ENCODE assay signal across 28 cellular contexts in the genomic region with DNA sequence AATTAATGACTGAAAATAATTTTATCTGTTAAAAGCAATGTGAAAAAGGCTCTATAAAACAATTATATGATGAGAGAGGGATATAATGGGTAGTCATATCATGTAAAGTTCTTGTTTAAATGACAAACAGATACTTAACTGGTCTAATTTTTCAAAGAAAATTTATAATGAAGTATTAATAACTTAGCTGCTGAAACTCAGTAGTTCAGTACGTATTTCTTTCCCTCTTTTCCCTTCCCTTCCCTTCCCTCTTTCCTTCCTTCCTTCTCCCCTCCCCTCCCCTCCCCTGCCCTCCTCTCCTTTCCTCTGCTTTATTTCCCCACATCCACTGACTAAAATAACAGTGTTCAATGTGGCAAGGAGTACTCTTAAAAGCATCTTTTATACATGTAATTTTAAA.
"Had no signal": no experiment of that assay in that cellular context is flagged by ENCODE, and none has a peak within 500 bp of the region (broad histone marks: within the 10 kb centered on the region; RNA-seq: fewer than 3 reads in every experiment).

No MANE protein-coding gene starts in this region.

- H3K27me3 ChIP-seq: colonic mucosa, esophagus muscularis mucosa, esophagus squamous epithelium, foreskin keratinocyte, gastrocnemius medialis, gastroesophageal sphincter, heart left ventricle, heart right ventricle had no signal

- H3K4me3 Mint-ChIP-seq: dendritic cell treated with granulocyte-macrophage colony-stimulating factor and Interleukin-4, amounts not matched to agents 40 ng/mL and 50 ng/mL, for 4 days; effector memory CD8-positive, alpha-beta T cell; endodermal cell had no signal

- DNase-seq: colonic mucosa; cortex of kidney; dermis blood vessel endothelial cell; dorsolateral prefrontal cortex; effector CD4-positive, alpha-beta T cell; effector CD8-positive, alpha-beta T cell; effector memory CD4-positive, alpha-beta T cell; effector memory CD8-positive, alpha-beta T cell; endodermal cell; erythroblast; esophagus squamous epithelium; foreskin keratinocyte; foreskin melanocyte; gastrocnemius medialis; glutamatergic neuron; head of caudate nucleus; heart left ventricle; heart right ventricle had no signal

- H3K27ac Mint-ChIP-seq: dendritic cell treated with granulocyte-macrophage colony-stimulating factor and Interleukin-4, amounts not matched to agents 40 ng/mL and 50 ng/mL, for 4 days; effector memory CD8-positive, alpha-beta T cell; endodermal cell had no signal

- H3K27ac ChIP-seq: colonic mucosa, coronary artery, dorsolateral prefrontal cortex, epithelial cell of prostate, esophagus muscularis mucosa, esophagus squamous epithelium, foreskin keratinocyte, gastrocnemius medialis, gastroesophageal sphincter, heart left ventricle, heart right ventricle had no signal

- H3K9me3 ChIP-seq: colonic mucosa, esophagus muscularis mucosa, esophagus squamous epithelium, gastroesophageal sphincter, heart left ventricle, heart right ventricle had no signal

- FAIRE-seq: colon, endometrium, endothelial cell of umbilical vein, frontal cortex had no signal

- H3K36me3 ChIP-seq: colonic mucosa, esophagus muscularis mucosa, esophagus squamous epithelium, gastrocnemius medialis, gastroesophageal sphincter, heart left ventricle, heart right ventricle had no signal

- H3K4me1 ChIP-seq: colonic mucosa, esophagus muscularis mucosa, esophagus squamous epithelium, foreskin keratinocyte, gastrocnemius medialis, gastroesophageal sphincter, heart left ventricle, heart right ventricle had no signal

- ATAC-seq: effector memory CD8-positive, alpha-beta T cell; esophagus mucosa; foreskin keratinocyte; gastrocnemius medialis; gastroesophageal sphincter; heart left ventricle; heart right ventricle had no signal

- H3K27me3 Mint-ChIP-seq: dendritic cell treated with granulocyte-macrophage colony-stimulating factor and Interleukin-4, amounts not matched to agents 40 ng/mL and 50 ng/mL, for 4 days; effector memory CD8-positive, alpha-beta T cell had no signal

- H3K9me3 Mint-ChIP-seq: endodermal cell had no signal

- H3K4me3 ChIP-seq: colonic mucosa, coronary artery, dorsolateral prefrontal cortex, esophagus muscularis mucosa, esophagus squamous epithelium, gastrocnemius medialis, gastroesophageal sphincter, heart left ventricle, heart right ventricle had no signal
